In the genomic region with DNA sequence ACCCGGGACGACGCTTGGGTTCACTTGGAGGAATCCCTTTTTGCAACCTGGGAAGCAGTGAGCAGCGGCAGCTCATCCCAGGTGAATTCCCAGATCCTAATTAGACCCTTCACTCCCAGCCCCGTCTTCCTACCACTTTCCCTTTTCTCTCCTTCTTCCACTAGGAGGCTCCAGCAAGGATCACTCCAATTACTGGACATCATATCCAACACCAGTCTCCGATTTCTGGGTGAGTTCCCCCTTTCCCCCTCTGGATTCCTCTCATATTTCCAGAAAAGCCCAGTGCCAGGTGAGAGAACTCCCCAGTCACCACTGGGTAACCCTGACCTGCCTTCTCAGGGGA, we compare ENCODE assay signal across 1 cellular context.
A peak's percentile ranks its signal among the peaks of the same experiment; 100 is the strongest.
TF ChIP-seq lines count a peak whose summit lies in the region.

No MANE protein-coding gene starts in this region.

TF ChIP-seq in H1, 55 proteins besides CTCF, POLR2A, EP300 and RAD21:
- no peak for TF ChIP-seq CHD2 (IDR thresholded peaks at IDR 0.05; ENCODE audit: low read length)
- TF ChIP-seq, protein P1, sequence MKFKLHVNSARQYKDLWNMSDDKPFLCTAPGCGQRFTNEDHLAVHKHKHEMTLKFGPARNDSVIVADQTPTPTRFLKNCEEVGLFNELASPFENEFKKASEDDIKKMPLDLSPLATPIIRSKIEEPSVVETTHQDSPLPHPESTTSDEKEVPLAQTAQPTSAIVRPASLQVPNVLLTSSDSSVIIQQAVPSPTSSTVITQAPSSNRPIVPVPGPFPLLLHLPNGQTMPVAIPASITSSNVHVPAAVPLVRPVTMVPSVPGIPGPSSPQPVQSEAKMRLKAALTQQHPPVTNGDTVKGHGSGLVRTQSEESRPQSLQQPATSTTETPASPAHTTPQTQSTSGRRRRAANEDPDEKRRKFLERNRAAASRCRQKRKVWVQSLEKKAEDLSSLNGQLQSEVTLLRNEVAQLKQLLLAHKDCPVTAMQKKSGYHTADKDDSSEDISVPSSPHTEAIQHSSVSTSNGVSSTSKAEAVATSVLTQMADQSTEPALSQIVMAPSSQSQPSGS (IDR thresholded peaks at IDR 0.05; ENCODE audit: low read length): no peak
- no peak for TF ChIP-seq GTF2F1 (IDR thresholded peaks at IDR 0.05; ENCODE audit: borderline replicate concordance, low read depth, low read length)
- no peak for TF ChIP-seq CBX5 (IDR thresholded peaks at IDR 0.05; ENCODE audit: low read depth, low read length)
- TF ChIP-seq KDM4A (IDR thresholded peaks at IDR 0.05; ENCODE audit: low read depth, low read length, severe bottlenecking): peak; percentile 24
